In genomic region chr13:51045450-51045849, GRCh38 we compare ENCODE assay signal across 19 cellular contexts.
"Had no signal": no experiment of that assay in that cellular context is flagged by ENCODE, and none has a peak within 500 bp of the region (broad histone marks: within the 10 kb centered on the region; RNA-seq: fewer than 3 reads in every experiment).

No MANE protein-coding gene starts in this region.

- ATAC-seq: heart left ventricle; left lobe of liver; naive thymus-derived CD4-positive, alpha-beta T cell; psoas muscle had no signal

- H3K27me3 ChIP-seq: heart left ventricle, sigmoid colon, stomach, transverse colon had no signal

- H3K36me3 ChIP-seq: heart left ventricle, sigmoid colon, stomach, thoracic aorta, transverse colon had no signal

- H3K27ac ChIP-seq: coronary artery, heart left ventricle, psoas muscle, sigmoid colon, skin epidermis, stomach, thoracic aorta, transverse colon had no signal

- H3K4me3 ChIP-seq: coronary artery, heart left ventricle, psoas muscle, sigmoid colon, skin epidermis, stomach, thoracic aorta, transverse colon had no signal

- H3K4me1 ChIP-seq: heart left ventricle, psoas muscle, sigmoid colon, stomach, transverse colon had no signal

- H3K9me3 ChIP-seq: heart left ventricle, psoas muscle, sigmoid colon, stomach, thoracic aorta, transverse colon had no signal

- DNase-seq: effector CD4-positive, alpha-beta T cell; heart left ventricle; hippocampal formation; mammary epithelial cell; naive thymus-derived CD4-positive, alpha-beta T cell; nephron progenitor cell; psoas muscle; retina; sigmoid colon; stimulated activated CD4-positive, alpha-beta T cell treated with anti-CD3 and anti-CD28 coated beads, Interleukin-2, amount 100 ng/mL, for 24 hours; stimulated activated CD4-positive, alpha-beta T cell treated with anti-CD3 and anti-CD28 coated beads, Interleukin-4, amount 100 ng/mL, for 4 hours; stimulated activated naive CD4-positive, alpha-beta T cell; stomach; substantia nigra; transverse colon had no signal
